Comparison of ENCODE assay signal across 24 cellular contexts in genomic region chr1:39152923-39153322, GRCh38. TPM values are rescaled to one million over a fixed set of nuclear protein-coding genes. Genes with fewer than 3 reads are reported as not detected.
A peak's percentile ranks its signal among the peaks of the same experiment; 100 is the strongest.
DNase-seq lines count a peak whose midpoint lies in the region; ATAC-seq, FAIRE-seq and TF ChIP-seq lines count a peak whose summit lies in the region.
"Had no signal": no experiment of that assay in that cellular context is flagged by ENCODE, and none has a peak within 500 bp of the region (broad histone marks: within the 10 kb centered on the region; RNA-seq: fewer than 3 reads in every experiment).

No MANE protein-coding gene starts in this region.

- DNase-seq in H9 = no peak
- DNase-seq in astrocyte (ENCODE audit: low read depth) = no peak
- no peak for DNase-seq in left lung
- DNase-seq in sigmoid colon = no peak
- DNase-seq in NCI-H748 treated with DMSO at 0.1 percent for 48 hours (lab: John Stamatoyannopoulos, UW) = no peak
- no peak for DNase-seq in urothelium cell line (ENCODE audit: low spot score)
- DNase-seq in anterior cingulate cortex (lab: John Stamatoyannopoulos, UW) = no peak
- DNase-seq in cerebellar nuclear complex (lab: John Stamatoyannopoulos, UW) = no peak
- DNase-seq: activated CD4-positive, alpha-beta memory T cell treated with anti-CD3 and anti-CD28 coated beads, Interleukin-2, amount 10 ng/mL, durations not matched to agents 7 days and 5 days; activated naive CD4-positive, alpha-beta T cell; amniotic stem cell; central memory CD4-positive, alpha-beta T cell; DND-41; hippocampal formation; mammary epithelial cell; NCI-H1105 treated with DMSO at 0.1 percent for 48 hours; NCI-H526; nucleus accumbens; uterus had no signal

- H3K27ac Mint-ChIP-seq in H9 (peak overlapping the region; percentile 1 to 92 (median 56); a peak in 5 of 7 replicates), astrocyte (ENCODE audit: unreplicated experiment) (peak overlapping the region; percentile 21)
- H3K27ac Mint-ChIP-seq: activated CD4-positive, alpha-beta memory T cell treated with anti-CD3 and anti-CD28 coated beads, Interleukin-2, amount 10 ng/mL, durations not matched to agents 7 days and 5 days had no signal

- H2AFZ ChIP-seq in H9 (ENCODE audit: low read length) = no peak overlapping the region
- no peak overlapping the region for H2AFZ ChIP-seq in astrocyte (ENCODE audit: low read depth, low read length)

- TF ChIP-seq POLR2A in sigmoid colon (IDR thresholded peaks at IDR 0.05) = no peak

- H2BK15ac ChIP-seq in H9 (ENCODE audit: low read depth, low read length) = no peak overlapping the region

- H2BK12ac ChIP-seq in H9 (ENCODE audit: insufficient read length, low read depth, low read length) = no peak overlapping the region

- H3K36me3 ChIP-seq in astrocyte (ENCODE audit: insufficient read depth, low read length) (no peaks in the 10 kb centered on the region), left lung (no peaks in the 10 kb centered on the region), sigmoid colon (no peaks in the 10 kb centered on the region)
- H3K36me3 ChIP-seq: uterus had no signal

- no peaks in the 10 kb centered on the region for H3K23me2 ChIP-seq in H9 (ENCODE audit: insufficient read length, low read depth, low read length, poor library complexity, severe bottlenecking)

- H3K36me3 Mint-ChIP-seq in H9 (ENCODE audit: insufficient read depth in 1 of 3, low read depth in 3 of 3) (peaks cover 3 to 7% (median 3%) of the 10 kb centered on the region in 3 experiments; a peak in 5 of 7 replicates), astrocyte (ENCODE audit: low read depth, unreplicated experiment) (peaks cover 7% of the 10 kb centered on the region)

- H3K9me3 ChIP-seq in H9 (ENCODE audit: control insufficient read depth, low read depth, low read length) (no peaks in the 10 kb centered on the region), astrocyte (ENCODE audit: insufficient read depth, low read depth, low read length) (no peaks in the 10 kb centered on the region), left lung (no peaks in the 10 kb centered on the region), sigmoid colon (no peaks in the 10 kb centered on the region)
- H3K9me3 ChIP-seq: uterus had no signal

- no peak overlapping the region for H3K4me3 ChIP-seq in astrocyte (ENCODE audit: insufficient read depth, low read depth, low read length)
- no peak overlapping the region for H3K4me3 ChIP-seq in left lung
- no peak overlapping the region for H3K4me3 ChIP-seq in sigmoid colon
- H3K4me3 ChIP-seq: uterus had no signal

- no peak overlapping the region for H3K4ac ChIP-seq in H9 (ENCODE audit: low read depth, low read length)

- no peak overlapping the region for H2BK20ac ChIP-seq in H9 (ENCODE audit: low read depth, low read length, poor library complexity, severe bottlenecking)

- FAIRE-seq in astrocyte (lab: Jason Lieb, UNC) = no peak
- no peak for FAIRE-seq in urothelium cell line (lab: Jason Lieb, UNC)
- FAIRE-seq: frontal cortex, GM12891, GM19239 had no signal

- WGBS in H9 (ENCODE audit: extremely low coverage, insufficient read length, low lambda C conversion rate) = no CpG with 5 or more reads among the region's 1 CpG
- WGBS in sigmoid colon, 2 donors = 81 to 89% methylated on average over 1 of the region's 1 CpG

- H3K4me1 Mint-ChIP-seq in H9 (peaks cover 72 to 73% of the 10 kb centered on the region in 2 experiments), astrocyte (ENCODE audit: low read depth, unreplicated experiment) (peaks cover 63% of the 10 kb centered on the region)

- H4K20me1 ChIP-seq in H9 (ENCODE audit: control insufficient read depth, insufficient read depth, insufficient read length) = no peaks in the 10 kb centered on the region
- peaks cover 72% of the 10 kb centered on the region for H4K20me1 ChIP-seq in astrocyte (ENCODE audit: insufficient read depth, low read length)

- no peak overlapping the region for H2BK5ac ChIP-seq in H9 (ENCODE audit: insufficient read length, low read length)

- no peak overlapping the region for H3T11ph ChIP-seq in H9 (ENCODE audit: low read length)

- no peaks in the 10 kb centered on the region for H3K79me1 ChIP-seq in H9 (ENCODE audit: insufficient read depth, low read depth, low read length, poor library complexity, severe bottlenecking)

- H3K18ac ChIP-seq in H9 (ENCODE audit: insufficient read length, low read depth, low read length) = no peak overlapping the region

- no peak overlapping the region for H2BK120ac ChIP-seq in H9 (ENCODE audit: low read depth, low read length, poor library complexity, severe bottlenecking)

- no peak overlapping the region for H4K91ac ChIP-seq in H9 (ENCODE audit: insufficient read length, low read depth, low read length)

- H2AK5ac ChIP-seq in H9 (ENCODE audit: insufficient read length, low read length) = no peak overlapping the region

- H3K4me1 ChIP-seq in H9 (ENCODE audit: insufficient read depth, low read length) = peaks cover 36% of the 10 kb centered on the region
- H3K4me1 ChIP-seq in astrocyte (ENCODE audit: insufficient read depth, low read length) = peaks cover 21% of the 10 kb centered on the region
- H3K4me1 ChIP-seq in left lung = peaks cover 53 to 81% of the 10 kb centered on the region in 2 donors
- peaks cover 0 to 92% (median 78%) of the 10 kb centered on the region in 4 donors for H3K4me1 ChIP-seq in sigmoid colon

- no peak overlapping the region for H4K8ac ChIP-seq in H9 (replicated peaks; ENCODE audit: insufficient read length, low read depth, low read length)

- no peak overlapping the region for H3K23ac ChIP-seq in H9 (ENCODE audit: insufficient read length, low read depth, low read length)

- H3K9me3 Mint-ChIP-seq in H9 (no peaks in the 10 kb centered on the region), astrocyte (ENCODE audit: unreplicated experiment) (no peaks in the 10 kb centered on the region)
- H3K9me3 Mint-ChIP-seq: activated CD4-positive, alpha-beta memory T cell treated with anti-CD3 and anti-CD28 coated beads, Interleukin-2, amount 10 ng/mL, durations not matched to agents 7 days and 5 days had no signal

- no peak overlapping the region for H3K9ac ChIP-seq in H9 (ENCODE audit: extremely low read depth, insufficient read length, low read length)
- no peak overlapping the region for H3K9ac ChIP-seq in astrocyte (ENCODE audit: low read length)

- no peak overlapping the region for H3K4me3 Mint-ChIP-seq in H9
- no peak overlapping the region for H3K4me3 Mint-ChIP-seq in astrocyte (ENCODE audit: unreplicated experiment)
- H3K4me3 Mint-ChIP-seq: activated CD4-positive, alpha-beta memory T cell treated with anti-CD3 and anti-CD28 coated beads, Interleukin-2, amount 10 ng/mL, durations not matched to agents 7 days and 5 days had no signal

- H3K27ac ChIP-seq in H9 (ENCODE audit: insufficient read length, low read depth, low read length) = no peak overlapping the region
- H3K27ac ChIP-seq in astrocyte (ENCODE audit: low read depth, low read length) = no peak overlapping the region
- H3K27ac ChIP-seq in left lung = peak overlapping the region; percentile 60 to 77
- peak overlapping the region; percentile 76 to 81 (median 80) for H3K27ac ChIP-seq in sigmoid colon
- H3K27ac ChIP-seq: HL-60, RWPE1 had no signal

- H3K14ac ChIP-seq in H9 (ENCODE audit: insufficient read depth, low read length) = no peak overlapping the region

- H3K4me2 ChIP-seq in H9 (ENCODE audit: insufficient read depth, insufficient read length, low read length) (no peak overlapping the region), astrocyte (ENCODE audit: low read length) (no peak overlapping the region)

- TF ChIP-seq CTCF in H9 (conservative IDR thresholded peaks at IDR 0.05) (no peak), astrocyte (IDR thresholded peaks at IDR 0.05; ENCODE audit: insufficient read depth, low read depth, low read length) (no peak), left lung (IDR thresholded peaks at IDR 0.05) (no peak), sigmoid colon (IDR thresholded peaks at IDR 0.05) (no peak)

- H3K27me3 Mint-ChIP-seq in H9 (ENCODE audit: low read depth) (no peaks in the 10 kb centered on the region), astrocyte (ENCODE audit: low read depth, unreplicated experiment) (no peaks in the 10 kb centered on the region)

- H4K5ac ChIP-seq in H9 (ENCODE audit: insufficient read length, low read depth, low read length) = no peak overlapping the region

- H3K56ac ChIP-seq in H9 (ENCODE audit: insufficient read length, low read depth, low read length) = no peak overlapping the region

- TF ChIP-seq EP300 in sigmoid colon (IDR thresholded peaks at IDR 0.05) = no peak

- intact Hi-C loops in left lung (cut with DNase I) = no loop called here
- intact Hi-C loops in sigmoid colon (cut with DNase I) = no loop called here

- no peaks in the 10 kb centered on the region for H3K27me3 ChIP-seq in H9 (ENCODE audit: insufficient read depth, low read length)
- no peaks in the 10 kb centered on the region for H3K27me3 ChIP-seq in astrocyte (ENCODE audit: insufficient read depth, low read length)
- no peaks in the 10 kb centered on the region for H3K27me3 ChIP-seq in left lung
- no peaks in the 10 kb centered on the region for H3K27me3 ChIP-seq in sigmoid colon
- H3K27me3 ChIP-seq: uterus had no signal

- peaks cover 5% of the 10 kb centered on the region; the same call in 1 of the 2 replicates for H3K79me2 ChIP-seq in H9 (ENCODE audit: insufficient read depth, low read length)
- peaks cover 91% of the 10 kb centered on the region for H3K79me2 ChIP-seq in astrocyte (ENCODE audit: insufficient read depth, low read length)

- no peak for ATAC-seq in left lung

RNA-seq across cellular contexts. Expression of gene MACF1, which starts 51.6 kb away (rescaled TPM):
- total RNA-seq in H9 (2021) (172 and 190 TPM in 2 replicates), astrocyte (592 and 694 TPM in 2 replicates), left lung (100 to 1,000 TPM; 358 to 385 TPM), sigmoid colon (100 to 1,000 TPM; 292 to 657 (median 428) TPM)
- 10 to 100 TPM; 16.0 to 74.1 (median 18.0) TPM for polyA plus RNA-seq in sigmoid colon

Comparison
In these comparisons a context has a peak if more than half of its experiments do, and no peak if none do; other contexts are left out.
1. H3K27ac ChIP-seq: peak in left lung (2 of 2) and sigmoid colon (4 of 4); none in H9 (single experiment) and astrocyte (single experiment).